In genomic region chr1:162861101-162861500, GRCh38 we compare ENCODE assay signal across 1 cellular context.
TF ChIP-seq lines count a peak whose summit lies in the region.

CCDC190 (minus strand) TSS chr1:162861175; CDS start chr1:162859646, 1,529 bp downstream.

TF ChIP-seq in GM23338, 12 proteins besides CTCF, POLR2A, EP300 and RAD21 (continued from another document):
- TF ChIP-seq, protein P1, sequence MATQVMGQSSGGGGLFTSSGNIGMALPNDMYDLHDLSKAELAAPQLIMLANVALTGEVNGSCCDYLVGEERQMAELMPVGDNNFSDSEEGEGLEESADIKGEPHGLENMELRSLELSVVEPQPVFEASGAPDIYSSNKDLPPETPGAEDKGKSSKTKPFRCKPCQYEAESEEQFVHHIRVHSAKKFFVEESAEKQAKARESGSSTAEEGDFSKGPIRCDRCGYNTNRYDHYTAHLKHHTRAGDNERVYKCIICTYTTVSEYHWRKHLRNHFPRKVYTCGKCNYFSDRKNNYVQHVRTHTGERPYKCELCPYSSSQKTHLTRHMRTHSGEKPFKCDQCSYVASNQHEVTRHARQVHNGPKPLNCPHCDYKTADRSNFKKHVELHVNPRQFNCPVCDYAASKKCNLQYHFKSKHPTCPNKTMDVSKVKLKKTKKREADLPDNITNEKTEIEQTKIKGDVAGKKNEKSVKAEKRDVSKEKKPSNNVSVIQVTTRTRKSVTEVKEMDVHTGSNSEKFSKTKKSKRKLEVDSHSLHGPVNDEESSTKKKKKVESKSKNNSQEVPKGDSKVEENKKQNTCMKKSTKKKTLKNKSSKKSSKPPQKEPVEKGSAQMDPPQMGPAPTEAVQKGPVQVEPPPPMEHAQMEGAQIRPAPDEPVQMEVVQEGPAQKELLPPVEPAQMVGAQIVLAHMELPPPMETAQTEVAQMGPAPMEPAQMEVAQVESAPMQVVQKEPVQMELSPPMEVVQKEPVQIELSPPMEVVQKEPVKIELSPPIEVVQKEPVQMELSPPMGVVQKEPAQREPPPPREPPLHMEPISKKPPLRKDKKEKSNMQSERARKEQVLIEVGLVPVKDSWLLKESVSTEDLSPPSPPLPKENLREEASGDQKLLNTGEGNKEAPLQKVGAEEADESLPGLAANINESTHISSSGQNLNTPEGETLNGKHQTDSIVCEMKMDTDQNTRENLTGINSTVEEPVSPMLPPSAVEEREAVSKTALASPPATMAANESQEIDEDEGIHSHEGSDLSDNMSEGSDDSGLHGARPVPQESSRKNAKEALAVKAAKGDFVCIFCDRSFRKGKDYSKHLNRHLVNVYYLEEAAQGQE (IDR thresholded peaks at IDR 0.05; ENCODE audit: unreplicated experiment) = no peak
- TF ChIP-seq ZNF331 (CRISPR knock-in tag; IDR thresholded peaks at IDR 0.05; ENCODE audit: low read depth) (no peak), POLR2AphosphoS5 (IDR thresholded peaks at IDR 0.05; ENCODE audit: low read depth) (no peak)
TF ChIP-seq in GM23338: peak in this region for 0.
